Comparison of ENCODE assay signal across 9 cellular contexts in the genomic region with DNA sequence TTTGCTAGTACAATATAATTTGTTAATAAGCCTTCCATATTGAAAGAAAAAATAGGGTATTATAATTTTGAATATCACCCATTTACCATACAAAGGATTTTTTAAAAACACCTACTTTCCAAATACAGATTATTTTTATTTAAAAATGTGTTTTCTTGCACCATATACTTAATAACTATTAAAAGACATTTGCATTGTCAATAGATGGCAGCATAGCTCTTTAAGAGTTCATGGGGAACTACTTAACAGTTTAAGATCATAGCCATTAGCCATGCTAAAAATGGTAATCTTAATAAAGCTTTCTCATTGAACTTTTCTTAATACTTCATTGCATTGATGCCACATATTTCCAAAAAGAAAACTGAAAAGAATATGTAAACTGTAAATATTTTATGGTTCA.
A peak's percentile ranks its signal among the peaks of the same experiment; 100 is the strongest.
DNase-seq lines count a peak whose midpoint lies in the region; ATAC-seq, FAIRE-seq and TF ChIP-seq lines count a peak whose summit lies in the region.
"Had no signal": no experiment of that assay in that cellular context is flagged by ENCODE, and none has a peak within 500 bp of the region (broad histone marks: within the 10 kb centered on the region; RNA-seq: fewer than 3 reads in every experiment).

No MANE protein-coding gene starts in this region.

- H4K20me1 ChIP-seq in astrocyte (ENCODE audit: insufficient read depth, low read length), result no peaks in the 10 kb centered on the region

- H3K4me3 Mint-ChIP-seq in astrocyte (ENCODE audit: unreplicated experiment), result no peak overlapping the region
- no peak overlapping the region for H3K4me3 Mint-ChIP-seq in activated T-helper 1 cell treated with anti-CD3 and anti-CD28 coated beads, Interleukin-12 subunit alpha, Interleukin-12 subunit beta, Interleukin-2, Interleukin-4 antibody, amounts not matched to agents 30 ng/mL and 10 ng/mL and 1 ng/mL, durations not matched to agents 14 hours and 24 hours and 36 hours

- H3K9me3 Mint-ChIP-seq in astrocyte (ENCODE audit: unreplicated experiment), result no peaks in the 10 kb centered on the region
- H3K9me3 Mint-ChIP-seq in activated T-helper 1 cell treated with anti-CD3 and anti-CD28 coated beads, Interleukin-12 subunit alpha, Interleukin-12 subunit beta, Interleukin-2, Interleukin-4 antibody, amounts not matched to agents 30 ng/mL and 10 ng/mL and 1 ng/mL, durations not matched to agents 14 hours and 24 hours and 36 hours, result no peaks in the 10 kb centered on the region

- no peaks in the 10 kb centered on the region for H3K27me3 ChIP-seq in astrocyte (ENCODE audit: insufficient read depth, low read length)

- H3K4me3 ChIP-seq in astrocyte (ENCODE audit: insufficient read depth, low read depth, low read length), result no peak overlapping the region

- H3K4me2 ChIP-seq in astrocyte (ENCODE audit: low read length), result no peak overlapping the region

- H3K9me3 ChIP-seq in astrocyte (ENCODE audit: insufficient read depth, low read depth, low read length), result no peaks in the 10 kb centered on the region

- FAIRE-seq in astrocyte (lab: Jason Lieb, UNC), result no peak

- H3K9ac ChIP-seq in astrocyte (ENCODE audit: low read length), result no peak overlapping the region

- H3K27ac Mint-ChIP-seq in astrocyte (ENCODE audit: unreplicated experiment), result no peak overlapping the region
- H3K27ac Mint-ChIP-seq in activated T-helper 1 cell treated with anti-CD3 and anti-CD28 coated beads, Interleukin-12 subunit alpha, Interleukin-12 subunit beta, Interleukin-2, Interleukin-4 antibody, amounts not matched to agents 30 ng/mL and 10 ng/mL and 1 ng/mL, durations not matched to agents 14 hours and 24 hours and 36 hours, result no peak overlapping the region

- H3K36me3 ChIP-seq in astrocyte (ENCODE audit: insufficient read depth, low read length), result no peaks in the 10 kb centered on the region

- no peaks in the 10 kb centered on the region for H3K36me3 Mint-ChIP-seq in astrocyte (ENCODE audit: low read depth, unreplicated experiment)
- H3K36me3 Mint-ChIP-seq in activated T-helper 1 cell treated with anti-CD3 and anti-CD28 coated beads, Interleukin-12 subunit alpha, Interleukin-12 subunit beta, Interleukin-2, Interleukin-4 antibody, amounts not matched to agents 30 ng/mL and 10 ng/mL and 1 ng/mL, durations not matched to agents 14 hours and 24 hours and 36 hours (ENCODE audit: low read depth), result no peaks in the 10 kb centered on the region

- ATAC-seq in GM18870 (IDR thresholded peaks at IDR 0.05; ENCODE audit: unreplicated experiment) (no peak), GM21367 (IDR thresholded peaks at IDR 0.05; ENCODE audit: unreplicated experiment) (no peak)

- DNase-seq in EL (peak; percentile 5), MV-4-11 (lab: John Stamatoyannopoulos, UW) (peak; percentile 9), astrocyte (ENCODE audit: low read depth) (peak; percentile 39), lung microvascular endothelial cell (ENCODE audit: low read depth in 2 of 2) (peak; percentile 9 to 17), nucleus accumbens (lab: John Stamatoyannopoulos, UW) (no peak)
- DNase-seq in activated T-helper 1 cell treated with anti-CD3 and anti-CD28 coated beads, Interleukin-12 subunit alpha, Interleukin-12 subunit beta, Interleukin-2, Interleukin-4 antibody, amounts not matched to agents 30 ng/mL and 10 ng/mL and 1 ng/mL, durations not matched to agents 14 hours and 24 hours and 36 hours (ENCODE audit: low spot score), result no peak
- DNase-seq: stimulated activated CD4-positive, alpha-beta T cell treated with anti-CD3 and anti-CD28 coated beads, Interleukin-15, amount 100 ng/mL, for 24 hours had no signal

- no peak overlapping the region for H3K27ac ChIP-seq in astrocyte (ENCODE audit: low read depth, low read length)

- H2AFZ ChIP-seq in astrocyte (ENCODE audit: low read depth, low read length), result no peak overlapping the region

- no peaks in the 10 kb centered on the region for H3K27me3 Mint-ChIP-seq in astrocyte (ENCODE audit: low read depth, unreplicated experiment)
- no peaks in the 10 kb centered on the region for H3K27me3 Mint-ChIP-seq in activated T-helper 1 cell treated with anti-CD3 and anti-CD28 coated beads, Interleukin-12 subunit alpha, Interleukin-12 subunit beta, Interleukin-2, Interleukin-4 antibody, amounts not matched to agents 30 ng/mL and 10 ng/mL and 1 ng/mL, durations not matched to agents 14 hours and 24 hours and 36 hours (ENCODE audit: insufficient read depth)

- H3K4me1 ChIP-seq in astrocyte (ENCODE audit: insufficient read depth, low read length), result no peaks in the 10 kb centered on the region

- intact Hi-C loops in activated T-helper 1 cell treated with anti-CD3 and anti-CD28 coated beads, Interleukin-12 subunit alpha, Interleukin-12 subunit beta, Interleukin-2, Interleukin-4 antibody, amounts not matched to agents 30 ng/mL and 10 ng/mL and 1 ng/mL, durations not matched to agents 14 hours and 24 hours and 36 hours (cut with micrococcal nuclease), result no loop called here

- H3K79me2 ChIP-seq in astrocyte (ENCODE audit: insufficient read depth, low read length), result no peaks in the 10 kb centered on the region

- peak; percentile 41 for TF ChIP-seq CTCF in astrocyte (IDR thresholded peaks at IDR 0.05; ENCODE audit: insufficient read depth, low read depth, low read length)

- no peaks in the 10 kb centered on the region for H3K4me1 Mint-ChIP-seq in astrocyte (ENCODE audit: low read depth, unreplicated experiment)
- no peaks in the 10 kb centered on the region for H3K4me1 Mint-ChIP-seq in activated T-helper 1 cell treated with anti-CD3 and anti-CD28 coated beads, Interleukin-12 subunit alpha, Interleukin-12 subunit beta, Interleukin-2, Interleukin-4 antibody, amounts not matched to agents 30 ng/mL and 10 ng/mL and 1 ng/mL, durations not matched to agents 14 hours and 24 hours and 36 hours (ENCODE audit: low read depth)

Comparison
In these comparisons a context has a peak if more than half of its experiments do, and no peak if none do; other contexts are left out.
1. DNase-seq: peak in EL (single experiment), MV-4-11 (single experiment), astrocyte (single experiment) and lung microvascular endothelial cell (2 of 2); none in activated T-helper 1 cell treated with anti-CD3 and anti-CD28 coated beads, Interleukin-12 subunit alpha, Interleukin-12 subunit beta, Interleukin-2, Interleukin-4 antibody, amounts not matched to agents 30 ng/mL and 10 ng/mL and 1 ng/mL, durations not matched to agents 14 hours and 24 hours and 36 hours (single experiment) and nucleus accumbens (0 of 56).